ENCODE assay signal across 12 cellular contexts in genomic region chr15:41882689-41883483, GRCh38. TPM values are rescaled to one million over a fixed set of nuclear protein-coding genes. Genes with fewer than 3 reads are reported as not detected.
DNase-seq lines count a peak whose midpoint lies in the region; ATAC-seq and TF ChIP-seq lines count a peak whose summit lies in the region.
"Had no signal": no experiment of that assay in that cellular context is flagged by ENCODE, and none has a peak within 500 bp of the region (broad histone marks: within the 10 kb centered on the region; RNA-seq: fewer than 3 reads in every experiment).

No MANE protein-coding gene starts in this region.

- no peaks in the 10 kb centered on the region for H3K36me3 ChIP-seq in HUES6 (ENCODE audit: control insufficient read depth, insufficient read depth, low read length)
- no peaks in the 10 kb centered on the region for H3K36me3 ChIP-seq in hepatocyte (replicated peaks; ENCODE audit: insufficient read depth, low read depth)
- no peaks in the 10 kb centered on the region for H3K36me3 ChIP-seq in prostate gland
- no peaks in the 10 kb centered on the region for H3K36me3 ChIP-seq in Peyer's patch
- H3K36me3 ChIP-seq in Karpas-422 (ENCODE audit: insufficient read depth, low read length), result no peaks in the 10 kb centered on the region

- H4K20me1 ChIP-seq in hepatocyte (ENCODE audit: insufficient read depth, poor library complexity, severe bottlenecking) (no peaks in the 10 kb centered on the region), Karpas-422 (ENCODE audit: insufficient read depth, low read depth, low read length) (no peaks in the 10 kb centered on the region)

- H3K9ac ChIP-seq in HUES6 (ENCODE audit: low read length) (no peak overlapping the region), Karpas-422 (ENCODE audit: low read length) (no peak overlapping the region)

- no peak for ATAC-seq in HG02840 (IDR thresholded peaks at IDR 0.05; ENCODE audit: low FRiP score, unreplicated experiment)

- intact Hi-C loops in prostate gland (cut with DNase I), result no loop called here

- H3K4me3 ChIP-seq in HUES6 (ENCODE audit: low read depth, low read length) (peak overlapping the region; percentile 57), hepatocyte (no peak overlapping the region), prostate gland (peak overlapping the region; percentile 14 to 39), Peyer's patch (peak overlapping the region in 1 of 4 donors; percentile 40), Karpas-422 (ENCODE audit: low read length) (no peak overlapping the region)

- peak; percentile 36 to 65 for DNase-seq in SHP77 (lab: John Stamatoyannopoulos, UW)
- no peak for DNase-seq in hepatocyte (ENCODE audit: low spot score)
- no peak for DNase-seq in prostate gland (ENCODE audit: low spot score)
- no peak for DNase-seq in Peyer's patch
- no peak for DNase-seq in Karpas-422
- no peak for DNase-seq in stimulated activated CD4-positive, alpha-beta T cell treated with anti-CD3 and anti-CD28 coated beads, Interleukin-12 subunit alpha, Interleukin-12 subunit beta, amount 100 ng/mL, for 4 hours
- DNase-seq: activated CD8-positive, alpha-beta memory T cell treated with anti-CD3 and anti-CD28 coated beads, Interleukin-2, amount 10 ng/mL, durations not matched to agents 7 days and 5 days; DMS153; NCI-H2081 treated with DMSO at 0.1 percent for 48 hours; SW 1271 had no signal

- H2AFZ ChIP-seq in hepatocyte (peak overlapping the region; percentile 45), Karpas-422 (ENCODE audit: low read length) (no peak overlapping the region)

- H3K9me3 ChIP-seq in HUES6 (ENCODE audit: control insufficient read depth, insufficient read depth, low read depth, low read length) (no peaks in the 10 kb centered on the region), hepatocyte (ENCODE audit: low read depth) (no peaks in the 10 kb centered on the region), prostate gland (no peaks in the 10 kb centered on the region), Peyer's patch (no peaks in the 10 kb centered on the region), Karpas-422 (ENCODE audit: low read length) (no peaks in the 10 kb centered on the region)

- H3K27ac ChIP-seq in HUES6 (ENCODE audit: low read depth, low read length) (no peak overlapping the region), hepatocyte (no peak overlapping the region), prostate gland (peak overlapping the region in 1 of 2 donors; percentile 14), Peyer's patch (no peak overlapping the region), Karpas-422 (ENCODE audit: low read length) (no peak overlapping the region)

- no peak for TF ChIP-seq CTCF in hepatocyte (IDR thresholded peaks at IDR 0.05; ENCODE audit: poor library complexity)
- TF ChIP-seq CTCF in prostate gland (IDR thresholded peaks at IDR 0.05), result no peak
- no peak for TF ChIP-seq CTCF in Peyer's patch (IDR thresholded peaks at IDR 0.05)

- no peaks in the 10 kb centered on the region for H3K9me2 ChIP-seq in hepatocyte (replicated peaks; ENCODE audit: insufficient read depth)
- no peaks in the 10 kb centered on the region for H3K9me2 ChIP-seq in Karpas-422 (replicated peaks; ENCODE audit: insufficient read depth, low read length)

- H3K79me2 ChIP-seq in hepatocyte (no peaks in the 10 kb centered on the region), Karpas-422 (ENCODE audit: low read length) (no peaks in the 10 kb centered on the region)

- peaks cover 10% of the 10 kb centered on the region; the same call in 1 of the 2 replicates for H3K4me1 ChIP-seq in HUES6 (ENCODE audit: control insufficient read depth, insufficient read depth, low read length)
- H3K4me1 ChIP-seq in hepatocyte (ENCODE audit: insufficient read depth), result peaks cover 13% of the 10 kb centered on the region
- H3K4me1 ChIP-seq in prostate gland (replicated peaks), result peaks cover 10% of the 10 kb centered on the region
- peaks cover 0 to 13% (median 3%) of the 10 kb centered on the region in 4 donors for H3K4me1 ChIP-seq in Peyer's patch
- no peaks in the 10 kb centered on the region for H3K4me1 ChIP-seq in Karpas-422 (ENCODE audit: low read length)

- peak overlapping the region; percentile 88 for H3K4me2 ChIP-seq in hepatocyte
- no peak overlapping the region for H3K4me2 ChIP-seq in Karpas-422 (ENCODE audit: low read depth, low read length, poor library complexity, severe bottlenecking)

- no peak for TF ChIP-seq POLR2A in prostate gland (IDR thresholded peaks at IDR 0.05)
- no peak for TF ChIP-seq POLR2A in Peyer's patch (IDR thresholded peaks at IDR 0.05)

- 64% methylated on average over 14 of the region's 14 CpGs for WGBS in hepatocyte (ENCODE audit: low lambda C conversion rate, missing lambda C conversion rate)
- WGBS in prostate gland, result 52% methylated on average over 12 of the region's 14 CpGs

- H3K27me3 ChIP-seq in HUES6 (ENCODE audit: control insufficient read depth, insufficient read depth, low read length) (peaks cover 48% of the 10 kb centered on the region), hepatocyte (no peaks in the 10 kb centered on the region), prostate gland (replicated peaks; ENCODE audit: insufficient read depth) (no peaks in the 10 kb centered on the region), Peyer's patch (peaks cover 0 to 5% of the 10 kb centered on the region in 2 donors), Karpas-422 (ENCODE audit: low read length) (no peaks in the 10 kb centered on the region)

RNA-seq across cellular contexts. Expression of gene SPTBN5, which starts 11.0 kb away (rescaled TPM):
- total RNA-seq in hepatocyte (1.7 and 2.0 TPM in 2 replicates), prostate gland (1 to 10 TPM; 1.2 to 2.2 TPM), Peyer's patch (1 to 10 TPM in 2 of 4 donors, under 1 TPM in 1, not detected in 1; 0.27 to 4.1 (median 1.8) TPM)
- 1.9 and 2.6 TPM in 2 replicates for polyA plus RNA-seq in hepatocyte
- total RNA-seq in Karpas-422 (2014; rRNA removed; shearing (Covaris generic); ENCODE audit: low replicate concordance), result 0.11 and 0.22 TPM in 2 replicates

RNA-seq across cellular contexts. Expression of gene PLA2G4B, which starts 44.2 kb away (rescaled TPM):
- total RNA-seq in hepatocyte (2.3 and 2.7 TPM in 2 replicates), prostate gland (1 to 10 TPM; 1.5 to 7.6 TPM), Peyer's patch (10 to 100 TPM in 3 of 4 donors, 1 to 10 TPM in 1; 7.2 to 15.3 (median 13.3) TPM)
- 19.2 and 19.6 TPM in 2 replicates for polyA plus RNA-seq in hepatocyte
- 2.2 and 6.1 TPM in 2 replicates for total RNA-seq in Karpas-422 (2014; rRNA removed; shearing (Covaris generic); ENCODE audit: low replicate concordance)

RNA-seq across cellular contexts. Expression of gene JMJD7, which starts 55.0 kb away (rescaled TPM):
- total RNA-seq in hepatocyte, result 14.1 and 14.4 TPM in 2 replicates
- 9.2 and 9.9 TPM in 2 replicates for polyA plus RNA-seq in hepatocyte
- 10 to 100 TPM; 20.7 to 56.6 TPM for total RNA-seq in prostate gland
- 10 to 100 TPM in 3 of 4 donors, 1 to 10 TPM in 1; 9.1 to 61.1 (median 13.1) TPM for total RNA-seq in Peyer's patch
- 2.8 and 9.2 TPM in 2 replicates for total RNA-seq in Karpas-422 (2014; rRNA removed; shearing (Covaris generic); ENCODE audit: low replicate concordance)

Comparison
In these comparisons a context has a peak if more than half of its experiments do, and no peak if none do; other contexts are left out.
1. H3K4me3 ChIP-seq: peak in HUES6 (single experiment) and prostate gland (2 of 2); none in hepatocyte (single experiment) and Karpas-422 (single experiment).
2. DNase-seq: peak in SHP77 (2 of 2); none in hepatocyte (single experiment), prostate gland (single experiment), Peyer's patch (0 of 3), Karpas-422 (single experiment) and stimulated activated CD4-positive, alpha-beta T cell treated with anti-CD3 and anti-CD28 coated beads, Interleukin-12 subunit alpha, Interleukin-12 subunit beta, amount 100 ng/mL, for 4 hours (single experiment).